Comparison of ENCODE assay signal across 8 cellular contexts in the genomic region with DNA sequence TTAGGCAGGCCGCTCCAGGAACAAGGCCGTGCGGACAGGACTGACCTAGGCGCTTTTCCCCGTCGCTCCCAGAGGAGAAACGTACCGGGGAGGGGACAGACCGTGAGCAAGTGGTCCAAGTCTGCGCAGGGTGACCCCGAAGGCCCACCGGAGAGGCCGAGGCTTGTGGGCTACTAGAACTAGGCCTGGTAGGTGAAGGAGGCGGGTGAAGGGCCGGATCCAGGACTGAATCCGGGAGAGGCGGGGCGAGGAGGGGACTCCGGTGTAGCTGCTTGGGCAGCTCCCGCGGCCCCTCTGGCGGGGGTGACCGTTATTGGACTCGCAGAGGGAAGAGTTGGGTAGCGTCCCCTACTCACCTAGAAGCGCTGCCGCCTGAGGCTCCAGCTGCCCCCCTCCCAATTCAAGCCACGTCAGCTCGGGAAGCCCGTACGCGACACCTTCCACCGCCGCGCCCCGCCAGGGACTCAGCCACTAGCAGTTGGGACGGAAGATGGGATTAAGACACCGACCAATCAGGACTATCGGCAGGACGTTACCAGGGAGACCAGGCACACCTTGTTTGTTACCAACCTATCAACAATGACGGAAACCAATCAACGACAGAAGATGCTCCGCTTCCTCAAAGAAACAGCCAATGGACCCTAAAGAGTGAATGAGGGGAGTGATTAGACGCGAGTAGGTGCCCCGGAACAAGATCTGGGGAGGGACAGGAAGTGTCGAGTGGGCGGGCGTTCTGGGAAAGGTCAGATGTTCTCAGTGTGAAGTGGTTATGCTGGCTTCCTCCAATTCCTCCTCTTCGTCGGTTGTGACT.
DNase-seq lines count a peak whose midpoint lies in the region; ATAC-seq lines count a peak whose summit lies in the region.

Gene GOLGB1, minus strand, starts transcription at position 466 of the 811 bp plus-strand sequence. CDS start 18,770 bp downstream, outside the sequence.

- ATAC-seq in GM19043 (IDR thresholded peaks at IDR 0.05; ENCODE audit: low read depth, unreplicated experiment) (peak; percentile 98), HG03354 (IDR thresholded peaks at IDR 0.05; ENCODE audit: poor library complexity, severe bottlenecking, unreplicated experiment) (peak; percentile 96)

- DNase-seq in AG20443 (ENCODE audit: low spot score) (peak; percentile 95), NCI-H446 (lab: John Stamatoyannopoulos, UW) (peak; percentile 97 to 99), cerebellar nuclear complex (lab: John Stamatoyannopoulos, UW) (peak; percentile 96 to 99), islet precursor cell (peak; percentile 99)
- peak; percentile 91 for DNase-seq in activated CD4-positive, CD25-positive, alpha-beta regulatory T cell treated with anti-CD3 and anti-CD28 coated beads, Interleukin-2, amount 50 U/mL, for 16 hours (ENCODE audit: low read depth, low spot score)
- DNase-seq in stimulated activated CD4-positive, alpha-beta T cell treated with anti-CD3 and anti-CD28 coated beads, Interleukin-12 subunit alpha, Interleukin-12 subunit beta, amount 100 ng/mL, for 48 hours (ENCODE audit: low read depth in 2 of 3, low spot score in 1 of 3), result peak; percentile 83 to 90 (median 89)

Comparison
In these comparisons a context has a peak if more than half of its experiments do, and no peak if none do; other contexts are left out.
1. Peak in every context shown above with its lines: DNase-seq and ATAC-seq.